Comparison of ENCODE assay signal across 18 cellular contexts in genomic region chr5:113027015-113027414, GRCh38.
"Had no signal": no experiment of that assay in that cellular context is flagged by ENCODE, and none has a peak within 500 bp of the region (broad histone marks: within the 10 kb centered on the region; RNA-seq: fewer than 3 reads in every experiment).

No MANE protein-coding gene starts in this region.

- H3K27ac ChIP-seq: adrenal gland, esophagus squamous epithelium, sigmoid colon, thoracic aorta had no signal

- H3K4me2 ChIP-seq: SK-N-SH had no signal

- ATAC-seq: activated T-cell treated with anti-CD3 and anti-CD28 coated beads, Interleukin-2, amount 50 U/mL, for 72 hours; left cardiac atrium; stimulated activated memory B cell treated with anti-CD40 and anti-IgM and Interleukin-4, amounts not matched to agents 10 μg/mL and 1 μg/mL and 100 μg/mL, for 72 hours had no signal

- H3K27me3 ChIP-seq: adrenal gland, esophagus squamous epithelium, sigmoid colon had no signal

- H3K27me3 Mint-ChIP-seq: activated naive CD4-positive, alpha-beta T cell treated with anti-CD3 and anti-CD28 coated beads, Interleukin-2, amount 50 U/mL, for 24 hours; dendritic cell treated with granulocyte-macrophage colony-stimulating factor and Interleukin-4, amounts not matched to agents 40 ng/mL and 50 ng/mL, for 4 days; stimulated activated memory B cell treated with anti-CD40 and anti-IgM and Interleukin-4, amounts not matched to agents 10 μg/mL and 1 μg/mL and 100 μg/mL, for 72 hours had no signal

- H3K4me3 Mint-ChIP-seq: activated naive CD4-positive, alpha-beta T cell treated with anti-CD3 and anti-CD28 coated beads, Interleukin-2, amount 50 U/mL, for 24 hours; activated T-cell treated with anti-CD3 and anti-CD28 coated beads, Interleukin-2, amount 50 U/mL, for 72 hours; dendritic cell treated with granulocyte-macrophage colony-stimulating factor and Interleukin-4, amounts not matched to agents 40 ng/mL and 50 ng/mL, for 4 days; mesothelial cell of epicardium; stimulated activated memory B cell treated with anti-CD40 and anti-IgM and Interleukin-4, amounts not matched to agents 10 μg/mL and 1 μg/mL and 100 μg/mL, for 72 hours had no signal

- DNase-seq: activated CD4-positive, alpha-beta T cell treated with anti-CD3 and anti-CD28 coated beads for 1 hour; activated CD8-positive, alpha-beta memory T cell treated with anti-CD3 and anti-CD28 coated beads for 24 hours; activated CD8-positive, alpha-beta memory T cell treated with anti-CD3 and anti-CD28 coated beads, Interleukin-2, amount 50 U/mL, for 48 hours; activated effector memory CD4-positive, alpha-beta T cell treated with anti-CD3 and anti-CD28 coated beads, Interleukin-2, amount 50 U/mL, for 16 hours; activated T-cell treated with anti-CD3 and anti-CD28 coated beads, Interleukin-2, amount 50 U/mL, for 72 hours; adrenal gland; effector CD8-positive, alpha-beta T cell; esophagus squamous epithelium; left cardiac atrium; sigmoid colon; SK-N-SH; stimulated activated CD4-positive, alpha-beta T cell treated with anti-CD3 and anti-CD28 coated beads, Interleukin-4, amount 100 ng/mL, for 24 hours had no signal

- FAIRE-seq: astrocyte had no signal

- H3K4me1 ChIP-seq: adrenal gland, esophagus squamous epithelium, sigmoid colon had no signal

- H3K4me3 ChIP-seq: adrenal gland, esophagus squamous epithelium, sigmoid colon, thoracic aorta had no signal

- H3K9ac ChIP-seq: SK-N-SH had no signal

- H3K9me3 Mint-ChIP-seq: activated naive CD4-positive, alpha-beta T cell treated with anti-CD3 and anti-CD28 coated beads, Interleukin-2, amount 50 U/mL, for 24 hours; activated T-cell treated with anti-CD3 and anti-CD28 coated beads, Interleukin-2, amount 50 U/mL, for 72 hours; dendritic cell treated with granulocyte-macrophage colony-stimulating factor and Interleukin-4, amounts not matched to agents 40 ng/mL and 50 ng/mL, for 4 days; mesothelial cell of epicardium; stimulated activated memory B cell treated with anti-CD40 and anti-IgM and Interleukin-4, amounts not matched to agents 10 μg/mL and 1 μg/mL and 100 μg/mL, for 72 hours had no signal

- H3K27ac Mint-ChIP-seq: activated T-cell treated with anti-CD3 and anti-CD28 coated beads, Interleukin-2, amount 50 U/mL, for 72 hours; dendritic cell treated with granulocyte-macrophage colony-stimulating factor and Interleukin-4, amounts not matched to agents 40 ng/mL and 50 ng/mL, for 4 days; stimulated activated memory B cell treated with anti-CD40 and anti-IgM and Interleukin-4, amounts not matched to agents 10 μg/mL and 1 μg/mL and 100 μg/mL, for 72 hours had no signal

- H3K9me3 ChIP-seq: adrenal gland, esophagus squamous epithelium, sigmoid colon, SK-N-SH, thoracic aorta had no signal
